7 cellular contexts compared by ENCODE assay signal in genomic region chr4:6546681-6547447, GRCh38. TPM values are rescaled to one million over a fixed set of nuclear protein-coding genes. Genes with fewer than 3 reads are reported as not detected.
DNase-seq lines count a peak whose midpoint lies in the region; ATAC-seq, FAIRE-seq and TF ChIP-seq lines count a peak whose summit lies in the region.

No MANE protein-coding gene starts in this region.

- H3K27ac ChIP-seq in SK-N-MC, result no peak overlapping the region
- no peak overlapping the region for H3K27ac ChIP-seq in adrenal gland
- no peak overlapping the region for H3K27ac ChIP-seq in left ventricle myocardium inferior (replicated peaks)
- no peak overlapping the region for H3K27ac ChIP-seq in small intestine (ENCODE audit: low read depth in 1 of 2, low read length in 1 of 2)

- no peak for TF ChIP-seq POLR2A in adrenal gland (IDR thresholded peaks at IDR 0.05)

- H3K27me3 ChIP-seq in adrenal gland (no peaks in the 10 kb centered on the region), left ventricle myocardium inferior (ENCODE audit: low read depth) (peaks cover 53% of the 10 kb centered on the region), small intestine (ENCODE audit: control insufficient read depth in 2 of 2, insufficient read depth in 2 of 2, low read length in 2 of 2) (peaks cover 0 to 7% of the 10 kb centered on the region in 2 donors)

- no peak overlapping the region for H3K4me3 ChIP-seq in GM12865 (ENCODE audit: low read depth, low read length)
- no peak overlapping the region for H3K4me3 ChIP-seq in SK-N-MC
- no peak overlapping the region for H3K4me3 ChIP-seq in adrenal gland
- H3K4me3 ChIP-seq in left ventricle myocardium inferior, result no peak overlapping the region
- H3K4me3 ChIP-seq in small intestine (ENCODE audit: low read depth in 1 of 2, low read length in 2 of 2), result no peak overlapping the region

- H3K36me3 ChIP-seq in SK-N-MC (ENCODE audit: insufficient read depth, low read length), result no peaks in the 10 kb centered on the region
- no peaks in the 10 kb centered on the region for H3K36me3 ChIP-seq in adrenal gland (replicated peaks in 1 of 2)
- no peaks in the 10 kb centered on the region for H3K36me3 ChIP-seq in left ventricle myocardium inferior
- no peaks in the 10 kb centered on the region for H3K36me3 ChIP-seq in small intestine (ENCODE audit: control insufficient read depth in 2 of 2, insufficient read depth in 2 of 2, low read length in 2 of 2)

- no peak overlapping the region for H3K9ac ChIP-seq in SK-N-MC (ENCODE audit: insufficient read length)

- no peak for FAIRE-seq in small intestine (lab: Jason Lieb, UNC)

- WGBS in adrenal gland, 4 donors, result 19 to 23% (median 21%) methylated on average over 19 of the region's 19 CpGs
- WGBS in small intestine, 3 donors, result 19 to 27% (median 25%) methylated on average over 19 of the region's 19 CpGs

- intact Hi-C loops in adrenal gland (cut with DNase I) (loop anchor here (5.0 to 10.0 kb wide), 2 partner anchors 212 to 215 kb away; no protein-coding TSS in a partner anchor), left ventricle myocardium inferior (cut with micrococcal nuclease) (no loop called here)

- ATAC-seq in GM18867 (IDR thresholded peaks at IDR 0.05; ENCODE audit: unreplicated experiment), result no peak

- DNase-seq in GM12865 (ENCODE audit: low read depth) (peak; percentile 81), LHCN-M2 (ENCODE audit: low read depth) (peak; percentile 56), SK-N-MC (ENCODE audit: low read depth, low spot score) (peak; percentile 6), adrenal gland (peak; percentile 27 to 69 (median 46)), left ventricle myocardium inferior (no peak), small intestine (peak; percentile 55)

- TF ChIP-seq CTCF in GM12865 (IDR thresholded peaks at IDR 0.05; ENCODE audit: insufficient read depth, low read depth, low read length, missing control alignments) (peak; percentile 83), adrenal gland (IDR thresholded peaks at IDR 0.05) (peak; percentile 63 to 87 (median 80)), left ventricle myocardium inferior (IDR thresholded peaks at IDR 0.05; ENCODE audit: borderline replicate concordance) (peak; percentile 84)

- H3K9me3 ChIP-seq in SK-N-MC (ENCODE audit: low read depth, low read length) (no peaks in the 10 kb centered on the region), adrenal gland (replicated peaks in 1 of 3) (no peaks in the 10 kb centered on the region), left ventricle myocardium inferior (replicated peaks) (peaks cover 7% of the 10 kb centered on the region), small intestine (ENCODE audit: control insufficient read depth, low read depth) (no peaks in the 10 kb centered on the region)

- no peaks in the 10 kb centered on the region for H3K4me1 ChIP-seq in adrenal gland (replicated peaks in 1 of 2)
- peaks cover 23% of the 10 kb centered on the region for H3K4me1 ChIP-seq in left ventricle myocardium inferior
- H3K4me1 ChIP-seq in small intestine (ENCODE audit: control insufficient read depth in 2 of 2, insufficient read depth in 1 of 2, low read depth in 1 of 2, low read length in 1 of 2), result no peaks in the 10 kb centered on the region

RNA-seq across cellular contexts. Expression of gene MAN2B2, which starts 28.1 kb away (rescaled TPM):
- total RNA-seq in LHCN-M2 (2014; rRNA removed) (28.5 and 32.5 TPM in 2 replicates), adrenal gland (10 to 100 TPM; 24.9 to 50.6 (median 32.8) TPM), left ventricle myocardium inferior (18.5 TPM)
- polyA plus RNA-seq in LHCN-M2 (2012), result 29.4 TPM
- polyA plus RNA-seq in adrenal gland (10 to 100 TPM in 2 of 3 donors, 1 to 10 TPM in 1; 9.3 to 15.7 (median 14.6) TPM), small intestine (10 to 100 TPM in 1 of 3 donors, 1 to 10 TPM in 2; 4.1 to 13.4 (median 4.2) TPM)
